8 cellular contexts compared by ENCODE assay signal in the genomic region with DNA sequence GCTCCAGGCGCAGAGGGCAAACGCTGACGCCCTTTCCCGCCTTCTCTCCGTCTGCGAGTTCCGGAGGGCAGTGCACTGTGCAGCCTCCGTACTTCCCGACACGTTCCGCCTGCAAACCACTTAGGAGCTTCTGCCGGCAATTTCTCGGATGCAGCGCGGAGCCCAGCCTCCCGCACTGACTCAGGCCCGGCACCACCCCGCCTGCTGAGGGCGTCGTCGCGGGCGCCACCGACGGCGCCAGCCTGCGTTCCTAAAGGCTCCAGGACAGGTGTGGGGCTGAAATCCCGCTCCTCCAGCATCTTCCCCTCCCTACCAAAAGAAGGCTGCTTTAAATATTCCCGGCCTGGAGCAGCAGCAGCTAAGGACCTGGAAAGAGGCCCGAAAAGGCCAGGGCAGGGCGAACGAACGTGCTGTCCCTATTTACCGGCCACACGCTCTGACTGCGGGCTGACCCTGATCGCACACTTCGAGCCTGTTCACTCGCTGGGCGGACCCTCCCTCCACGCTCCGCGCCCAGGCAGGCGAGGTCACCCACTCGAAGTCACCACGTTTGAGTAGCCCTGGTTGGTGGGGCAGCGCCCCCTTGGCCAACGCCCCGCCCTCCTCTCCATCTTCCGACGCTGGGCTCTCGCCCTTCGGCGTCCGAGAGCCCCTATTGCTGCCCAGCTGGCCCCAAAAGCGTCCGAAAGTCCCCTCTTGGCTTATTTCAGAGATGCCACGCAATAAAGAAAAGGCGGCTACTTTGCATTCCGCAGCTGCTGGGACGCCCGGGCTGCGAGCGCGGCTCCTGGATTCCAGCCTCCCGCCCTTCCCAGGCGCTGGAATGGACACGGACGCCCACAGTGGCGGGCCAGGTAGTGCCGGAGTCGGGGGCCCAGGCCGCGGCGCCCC. TPM values are rescaled to one million over a fixed set of nuclear protein-coding genes. Genes with fewer than 3 reads are reported as not detected.
DNase-seq lines count a peak whose midpoint lies in the region; ATAC-seq, FAIRE-seq and TF ChIP-seq lines count a peak whose summit lies in the region.

No MANE protein-coding gene starts in this region.

- 15 to 21% methylated on average over 73 of the region's 75 CpGs for WGBS in lower leg skin, 2 donors

- intact Hi-C loops in lower leg skin (cut with DNase I; ENCODE audit: low total_unique reads) = no loop called here

- TF ChIP-seq POLR2A in lower leg skin (IDR thresholded peaks at IDR 0.05) (no peak), GM12892 (IDR thresholded peaks at IDR 0.05; ENCODE audit: low read depth, low read length) (no peak)

- DNase-seq in cardiac fibroblast (ENCODE audit: low read depth in 2 of 2) (peak in 1 of 2 donors; percentile 3), lower leg skin (ENCODE audit: low spot score in 2 of 2) (no peak), type B pancreatic cell (ENCODE audit: extremely low spot score, unreplicated experiment) (no peak), GM12892 (ENCODE audit: insufficient read length) (no peak), NCI-H2029 treated with DMSO at 0.1 percent for 48 hours (lab: John Stamatoyannopoulos, UW) (no peak)

- peaks cover 0 to 26% (median 10%) of the 10 kb centered on the region in 11 experiments; a peak in 12 of 22 replicates for H4K20me1 ChIP-seq in BLaER1 treated with 17β-estradiol and CSF1 and Interleukin-3, amounts not matched to agents 10 nM and 100 nM

- no peaks in the 10 kb centered on the region for H3K4me1 Mint-ChIP-seq in type B pancreatic cell (ENCODE audit: unreplicated experiment)

- TF ChIP-seq CTCF in cardiac fibroblast (IDR thresholded peaks at IDR 0.05; ENCODE audit: low read depth, low read length) (no peak), lower leg skin (IDR thresholded peaks at IDR 0.05) (no peak), type B pancreatic cell (conservative IDR thresholded peaks at IDR 0.05) (no peak)

- H3K4me3 Mint-ChIP-seq in type B pancreatic cell = peak overlapping the region; percentile 94

- no peaks in the 10 kb centered on the region for H3K36me3 Mint-ChIP-seq in type B pancreatic cell

- peaks cover 9 to 25% (median 15%) of the 10 kb centered on the region in 11 experiments; a peak in 18 of 22 replicates for H3K9me3 ChIP-seq in BLaER1 treated with 17β-estradiol and CSF1 and Interleukin-3, amounts not matched to agents 10 nM and 100 nM (replicated peaks in 1 of 11)
- no peaks in the 10 kb centered on the region for H3K9me3 ChIP-seq in HUES6 (ENCODE audit: control insufficient read depth, insufficient read depth, low read depth, low read length)

- peaks cover 83% of the 10 kb centered on the region for H3K27me3 Mint-ChIP-seq in type B pancreatic cell

- no peak overlapping the region for H3K27ac ChIP-seq in BLaER1 treated with 17β-estradiol and CSF1 and Interleukin-3, amounts not matched to agents 10 nM and 100 nM
- H3K27ac ChIP-seq in HUES6 (ENCODE audit: low read depth, low read length) = no peak overlapping the region

- peak overlapping the region in 4 of 11 experiments; percentile 22 to 73 (median 51); a peak in 5 of 22 replicates for H3K9ac ChIP-seq in BLaER1 treated with 17β-estradiol and CSF1 and Interleukin-3, amounts not matched to agents 10 nM and 100 nM
- no peak overlapping the region for H3K9ac ChIP-seq in HUES6 (ENCODE audit: low read length)

- H3K4me3 ChIP-seq in BLaER1 treated with 17β-estradiol and CSF1 and Interleukin-3, amounts not matched to agents 10 nM and 100 nM = peak overlapping the region; percentile 42 to 70 (median 61); a peak in 19 of 20 replicates
- peak overlapping the region; percentile 57 for H3K4me3 ChIP-seq in HUES6 (ENCODE audit: low read depth, low read length)
- H3K4me3 ChIP-seq in cardiac fibroblast (replicated peaks in 1 of 2; ENCODE audit: low read depth in 2 of 2, low read length in 2 of 2) = peak overlapping the region; percentile 42 to 48
- peak overlapping the region; percentile 29 for H3K4me3 ChIP-seq in lower leg skin (ENCODE audit: low read depth, poor library complexity, severe bottlenecking)

- no peaks in the 10 kb centered on the region for H3K36me3 ChIP-seq in BLaER1 treated with 17β-estradiol and CSF1 and Interleukin-3, amounts not matched to agents 10 nM and 100 nM
- H3K36me3 ChIP-seq in HUES6 (ENCODE audit: control insufficient read depth, insufficient read depth, low read length) = no peaks in the 10 kb centered on the region

- H3K4me2 ChIP-seq in BLaER1 treated with 17β-estradiol and CSF1 and Interleukin-3, amounts not matched to agents 10 nM and 100 nM = peak overlapping the region; percentile 66 to 96 (median 91)

- H3K27ac Mint-ChIP-seq in type B pancreatic cell = peak overlapping the region; percentile 72

- peaks cover 5 to 13% (median 12%) of the 10 kb centered on the region in 10 experiments; a peak in 17 of 20 replicates for H3K4me1 ChIP-seq in BLaER1 treated with 17β-estradiol and CSF1 and Interleukin-3, amounts not matched to agents 10 nM and 100 nM
- 0 out of 2 replicates have a peak, but pooled peaks cover 2% of the 10 kb centered on the region for H3K4me1 ChIP-seq in HUES6 (ENCODE audit: control insufficient read depth, insufficient read depth, low read length)

- no peaks in the 10 kb centered on the region for H3K9me3 Mint-ChIP-seq in type B pancreatic cell

- no peak for FAIRE-seq in GM12892 (lab: Jason Lieb, UNC)

- H3K27me3 ChIP-seq in BLaER1 treated with 17β-estradiol and CSF1 and Interleukin-3, amounts not matched to agents 10 nM and 100 nM = peaks cover 55 to 73% (median 65%) of the 10 kb centered on the region in 11 experiments
- H3K27me3 ChIP-seq in HUES6 (ENCODE audit: control insufficient read depth, insufficient read depth, low read length) = peaks cover 64% of the 10 kb centered on the region

- peak; percentile 29 for ATAC-seq in GM19397 (IDR thresholded peaks at IDR 0.05; ENCODE audit: unreplicated experiment)

RNA-seq across cellular contexts. Expression of a gene that starts 9.6 kb away (rescaled TPM):
- total RNA-seq in lower leg skin = 1 to 10 TPM in 3 of 4 donors, under 1 TPM in 1; 0.72 to 1.9 (median 1.5) TPM
- total RNA-seq in type B pancreatic cell (ENCODE audit: low replicate concordance) = 14.1 and 55.2 TPM in 2 replicates
- 0.17 TPM for polyA plus RNA-seq in GM12892 (2012; ENCODE audit: missing spikeins)
